In genomic region chr1:81234237-81234636, GRCh38 we compare ENCODE assay signal across 29 cellular contexts.
"Had no signal": no experiment of that assay in that cellular context is flagged by ENCODE, and none has a peak within 500 bp of the region (broad histone marks: within the 10 kb centered on the region; RNA-seq: fewer than 3 reads in every experiment).

No MANE protein-coding gene starts in this region.

- DNase-seq: activated CD4-positive, alpha-beta memory T cell treated with anti-CD3 and anti-CD28 coated beads, Interleukin-2, amount 10 ng/mL, durations not matched to agents 7 days and 5 days; activated CD4-positive, alpha-beta T cell treated with anti-CD3 and anti-CD28 coated beads for 36 hours; activated CD4-positive, alpha-beta T cell treated with anti-CD3 and anti-CD28 coated beads, Interleukin-2, amount 10 ng/mL, durations not matched to agents 24 days and 14 days; activated CD4-positive, alpha-beta T cell treated with anti-CD3 and anti-CD28 coated beads, Interleukin-2, amount 50 U/mL, for 4 hours; activated CD4-positive, CD25-positive, alpha-beta regulatory T cell; activated CD4-positive, CD25-positive, alpha-beta regulatory T cell treated with anti-CD3 and anti-CD28 coated beads, Interleukin-2, amount 50 U/mL, for 72 hours; activated CD8-positive, alpha-beta memory T cell treated with anti-CD3 and anti-CD28 coated beads, Interleukin-2, amount 50 U/mL, for 48 hours; activated gamma-delta T cell treated with Interleukin-2 at 50 U/mL for 16 hours; activated naive CD4-positive, alpha-beta T cell treated with anti-CD3 and anti-CD28 coated beads, Interleukin-2, amount 50 U/mL, for 16 hours; activated naive CD4-positive, alpha-beta T cell treated with Interleukin-2 at 50 U/mL for 16 hours; activated T-cell treated with anti-CD3 and anti-CD28 coated beads for 4 hours; activated T-cell treated with anti-CD3 and anti-CD28 coated beads, Interleukin-2, amount 50 U/mL, for 24 hours; activated T-cell treated with anti-CD3 and anti-CD28 coated beads, Interleukin-2, amount 50 U/mL, for 72 hours; adrenal gland; amygdala; aorta; body of pancreas; caudate nucleus; cortex of kidney; dermis blood vessel endothelial cell; effector CD4-positive, alpha-beta T cell; effector memory CD8-positive, alpha-beta T cell; esophagus squamous epithelium; foreskin melanocyte; head of caudate nucleus; T-helper 2 cell had no signal

- H3K4me1 Mint-ChIP-seq: activated CD4-positive, alpha-beta memory T cell treated with anti-CD3 and anti-CD28 coated beads, Interleukin-2, amount 10 ng/mL, durations not matched to agents 7 days and 5 days; activated CD4-positive, alpha-beta T cell treated with anti-CD3 and anti-CD28 coated beads for 36 hours; activated CD4-positive, alpha-beta T cell treated with anti-CD3 and anti-CD28 coated beads, Interleukin-2, amount 10 ng/mL, durations not matched to agents 24 days and 14 days had no signal

- H3K9me3 Mint-ChIP-seq: activated CD4-positive, alpha-beta memory T cell treated with anti-CD3 and anti-CD28 coated beads, Interleukin-2, amount 10 ng/mL, durations not matched to agents 7 days and 5 days; activated CD4-positive, alpha-beta T cell treated with anti-CD3 and anti-CD28 coated beads, Interleukin-2, amount 10 ng/mL, durations not matched to agents 24 days and 14 days; activated T-cell treated with anti-CD3 and anti-CD28 coated beads, Interleukin-2, amount 50 U/mL, for 24 hours; activated T-cell treated with anti-CD3 and anti-CD28 coated beads, Interleukin-2, amount 50 U/mL, for 72 hours had no signal

- H3K27me3 ChIP-seq: adrenal gland, body of pancreas, esophagus squamous epithelium, gastroesophageal sphincter had no signal

- H3K9me3 ChIP-seq: adrenal gland, body of pancreas, esophagus squamous epithelium, gastroesophageal sphincter had no signal

- H3K27ac ChIP-seq: adrenal gland, body of pancreas, epithelial cell of prostate, esophagus squamous epithelium, gastroesophageal sphincter had no signal

- H3K27ac Mint-ChIP-seq: activated CD4-positive, alpha-beta memory T cell treated with anti-CD3 and anti-CD28 coated beads, Interleukin-2, amount 10 ng/mL, durations not matched to agents 7 days and 5 days; activated CD4-positive, alpha-beta T cell treated with anti-CD3 and anti-CD28 coated beads for 36 hours; activated CD4-positive, alpha-beta T cell treated with anti-CD3 and anti-CD28 coated beads, Interleukin-2, amount 10 ng/mL, durations not matched to agents 24 days and 14 days; activated naive CD8-positive, alpha-beta T cell; activated T-cell treated with anti-CD3 and anti-CD28 coated beads, Interleukin-2, amount 50 U/mL, for 24 hours; activated T-cell treated with anti-CD3 and anti-CD28 coated beads, Interleukin-2, amount 50 U/mL, for 72 hours; effector memory CD8-positive, alpha-beta T cell had no signal

- H3K36me3 ChIP-seq: adrenal gland, esophagus squamous epithelium, gastroesophageal sphincter had no signal

- ATAC-seq: activated CD4-positive, alpha-beta T cell treated with anti-CD3 and anti-CD28 coated beads for 36 hours; activated T-cell treated with anti-CD3 and anti-CD28 coated beads, Interleukin-2, amount 50 U/mL, for 72 hours; body of pancreas; effector memory CD8-positive, alpha-beta T cell; gastroesophageal sphincter had no signal

- H3K4me3 Mint-ChIP-seq: activated CD4-positive, alpha-beta memory T cell treated with anti-CD3 and anti-CD28 coated beads, Interleukin-2, amount 10 ng/mL, durations not matched to agents 7 days and 5 days; activated CD4-positive, alpha-beta T cell treated with anti-CD3 and anti-CD28 coated beads for 36 hours; activated CD4-positive, alpha-beta T cell treated with anti-CD3 and anti-CD28 coated beads, Interleukin-2, amount 10 ng/mL, durations not matched to agents 24 days and 14 days; activated naive CD8-positive, alpha-beta T cell; activated T-cell treated with anti-CD3 and anti-CD28 coated beads, Interleukin-2, amount 50 U/mL, for 24 hours; activated T-cell treated with anti-CD3 and anti-CD28 coated beads, Interleukin-2, amount 50 U/mL, for 72 hours; effector memory CD8-positive, alpha-beta T cell had no signal

- H3K36me3 Mint-ChIP-seq: activated naive CD8-positive, alpha-beta T cell had no signal

- H3K27me3 Mint-ChIP-seq: activated CD4-positive, alpha-beta memory T cell treated with anti-CD3 and anti-CD28 coated beads, Interleukin-2, amount 10 ng/mL, durations not matched to agents 7 days and 5 days; activated CD4-positive, alpha-beta T cell treated with anti-CD3 and anti-CD28 coated beads for 36 hours; activated CD4-positive, alpha-beta T cell treated with anti-CD3 and anti-CD28 coated beads, Interleukin-2, amount 10 ng/mL, durations not matched to agents 24 days and 14 days; activated naive CD8-positive, alpha-beta T cell; activated T-cell treated with anti-CD3 and anti-CD28 coated beads, Interleukin-2, amount 50 U/mL, for 24 hours; effector memory CD8-positive, alpha-beta T cell had no signal

- H3K4me3 ChIP-seq: adrenal gland, body of pancreas, esophagus squamous epithelium, gastroesophageal sphincter had no signal
